ENCODE assay signal across 9 cellular contexts in the genomic region with DNA sequence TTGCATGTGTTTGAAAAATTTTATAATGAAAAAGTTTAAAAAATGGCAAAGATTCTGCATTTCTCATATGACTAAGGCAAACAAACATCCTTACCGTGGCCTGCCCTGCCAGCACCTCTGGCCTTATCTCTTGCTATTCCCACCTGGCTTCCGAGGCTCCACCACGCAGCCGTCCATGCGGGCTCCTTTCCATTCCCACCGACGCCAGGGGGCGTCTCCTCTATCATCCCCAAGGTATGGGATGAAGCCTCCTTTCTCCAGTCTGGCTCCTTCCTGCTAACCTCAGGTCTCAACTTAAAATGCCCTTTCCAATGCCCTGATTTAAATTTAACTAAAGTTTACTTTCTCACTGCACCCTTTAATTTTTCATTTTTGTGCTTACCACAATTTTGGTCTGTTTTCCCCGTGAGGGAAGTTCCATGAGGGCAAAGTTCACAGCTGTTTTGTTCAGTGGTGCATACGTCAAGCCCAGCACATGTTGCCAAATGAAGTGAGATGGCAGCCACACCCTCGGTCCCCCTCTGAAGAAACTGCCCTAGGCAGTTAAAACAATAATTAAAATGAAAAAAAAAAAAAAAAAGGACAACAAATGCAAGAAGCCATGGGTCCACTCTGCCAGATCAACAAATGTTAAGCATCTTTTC. TPM values are rescaled to one million over a fixed set of nuclear protein-coding genes. Genes with fewer than 3 reads are reported as not detected.
DNase-seq lines count a peak whose midpoint lies in the region; ATAC-seq, FAIRE-seq and TF ChIP-seq lines count a peak whose summit lies in the region.
"Had no signal": no experiment of that assay in that cellular context is flagged by ENCODE, and none has a peak within 500 bp of the region (broad histone marks: within the 10 kb centered on the region; RNA-seq: fewer than 3 reads in every experiment).

No MANE protein-coding gene starts in this region.

- no peaks in the 10 kb centered on the region; a peak in 1 of 4 replicates for H3K27me3 ChIP-seq in GM12878 (replicated peaks in 1 of 2; ENCODE audit: control insufficient read depth in 2 of 2, insufficient read depth in 2 of 2, low read length in 1 of 2)
- H3K27me3 ChIP-seq: ovary had no signal

- intact Hi-C loops in GM12878 (cut with micrococcal nuclease; ENCODE audit: unreplicated experiment), result no loop called here

- TF ChIP-seq EP300 in GM12878 (IDR thresholded peaks at IDR 0.05; ENCODE audit: borderline replicate concordance in 1 of 2, control insufficient read depth in 1 of 2, low read depth in 2 of 2, low read length in 2 of 2), result no peak

- no peak overlapping the region for H2AFZ ChIP-seq in GM12878 (ENCODE audit: control insufficient read depth, low read depth, low read length)

- SMC1A ChIA-PET in GM12878 (lab: Charles Lee; ENCODE audit: uncharacterized antibody, unreplicated experiment), result no interaction called here

- no peak overlapping the region for H3K4me2 ChIP-seq in GM12878 (ENCODE audit: control insufficient read depth, insufficient read depth)

- RAD21 ChIA-PET in GM12878 (lab: Charles Lee; ENCODE audit: unreplicated experiment), result no interaction called here

- WGBS in GM12878 (ENCODE audit: insufficient coverage, insufficient replicate concordance, low lambda C conversion rate, missing lambda C conversion rate), result 11% methylated on average over 11 of the region's 11 CpGs

- peak; percentile 35 for DNase-seq in activated gamma-delta T cell treated with Interleukin-2 at 50 U/mL for 16 hours
- no peak for DNase-seq in activated gamma-delta T cell (lab: John Stamatoyannopoulos, UW)
- peak; percentile 50 for DNase-seq in NCI-H524 treated with DMSO at 0.1 percent for 48 hours (lab: John Stamatoyannopoulos, UW)
- DNase-seq in GM12878 (ENCODE audit: low read depth, low spot score), result no peak
- DNase-seq in medulla oblongata (ENCODE audit: extremely low spot score), result peak; percentile 41
- no peak for DNase-seq in effector CD4-positive, alpha-beta T cell
- no peak for DNase-seq in effector CD8-positive, alpha-beta T cell (lab: John Stamatoyannopoulos, UW)

- ATAC-seq in GM12878 (no peak), HG02798 (IDR thresholded peaks at IDR 0.05; ENCODE audit: poor library complexity, unreplicated experiment) (no peak)

- H3K9me3 ChIP-seq in GM12878 (replicated peaks; ENCODE audit: control insufficient read depth, insufficient read depth, low read length), result no peaks in the 10 kb centered on the region; the same call in 2 of the 3 replicates

- H3K4me1 ChIP-seq in GM12878 (ENCODE audit: control insufficient read depth, insufficient read depth, low read length), result no peaks in the 10 kb centered on the region

- no peak for TF ChIP-seq RAD21 in GM12878 (IDR thresholded peaks at IDR 0.05; ENCODE audit: insufficient read depth, low read depth, low read length)

- peak in 1 of 3 experiments; percentile 23; a peak in 1 of 6 replicates for TF ChIP-seq CTCF in GM12878 (IDR thresholded peaks at IDR 0.05 in 2 of 3, conservative IDR thresholded peaks at IDR 0.05 in 1 of 3; ENCODE audit: control insufficient read depth in 2 of 3, extremely low read depth in 1 of 3, insufficient read depth in 1 of 3, low read depth in 3 of 3, low read length in 3 of 3)

- no peaks in the 10 kb centered on the region for H3K79me2 ChIP-seq in GM12878 (ENCODE audit: control insufficient read depth, insufficient read depth, low read length)

- CTCF ChIA-PET in GM12878 (lab: Yijun Ruan, JAX), result no interaction called here

- POLR2A ChIA-PET in GM12878 (lab: Charles Lee), result no interaction called here

- in situ Hi-C loops in GM12878 (cut with MboI), result no loop called here

- no peak overlapping the region for H3K4me3 ChIP-seq in GM12878
- H3K4me3 ChIP-seq: ovary had no signal

- H3K36me3 ChIP-seq in GM12878 (ENCODE audit: control insufficient read depth in 2 of 2, insufficient read depth in 2 of 2, low read length in 1 of 2), result no peaks in the 10 kb centered on the region
- H3K36me3 ChIP-seq: ovary had no signal

- no peak for TF ChIP-seq POLR2A in GM12878 (IDR thresholded peaks at IDR 0.05; ENCODE audit: low read depth, low read length)

- BruUV-seq in GM12878 (replicated peaks; lab: Mats Ljungman, UMichigan), result no TSS peak

- H4K20me1 ChIP-seq in GM12878 (ENCODE audit: control insufficient read depth, insufficient read depth), result no peaks in the 10 kb centered on the region

- FAIRE-seq in GM12878 (lab: Jason Lieb, UNC), result no peak

- H3K27ac ChIP-seq in GM12878 (ENCODE audit: control insufficient read depth, insufficient read depth), result no peak overlapping the region
- H3K27ac ChIP-seq: ovary had no signal

- H3K9ac ChIP-seq in GM12878 (ENCODE audit: control insufficient read depth, insufficient read depth, low read length), result no peak overlapping the region

TF ChIP-seq in GM12878, 131 proteins besides CTCF, POLR2A, EP300 and RAD21:
- TF ChIP-seq SMC3 (IDR thresholded peaks at IDR 0.05; ENCODE audit: borderline replicate concordance, low read length), result peak; percentile 24; the same call in 1 of the 2 replicates
- TF ChIP-seq CEBPB (IDR thresholded peaks at IDR 0.05; ENCODE audit: borderline replicate concordance in 1 of 2, low read depth in 2 of 2, low read length in 2 of 2), result no peak
- TF ChIP-seq NR2C1 (IDR thresholded peaks at IDR 0.05), result 0 out of 2 replicates have a peak, but pooled peaks have one; percentile 25
TF ChIP-seq in GM12878: peak in this region for 2.

RNA-seq across cellular contexts. Expression of a gene that starts 13.3 kb away (rescaled TPM):
- total RNA-seq in GM12878 (2013; cell fraction: nucleolus; rRNA removed), result 0.04 TPM in 1 of 2 replicates, not detected in the other
- total RNA-seq in GM12878 (2014; rRNA removed) (not detected in 2 replicates), GM12878 (2014; rRNA removed; fragmentation: Illumina TruSeq; extraction: Trizol) (not detected in 2 replicates), GM12878 (2021) (0.08 TPM in 1 of 2 replicates, not detected in the other)
- not detected for polyA plus RNA-seq in GM12878 (2011; ENCODE audit: low read depth)
- polyA plus RNA-seq in GM12878 (2011; rRNA removed) (0.03 TPM in 1 of 2 replicates, not detected in the other), GM12878 (2014; fragmentation: Illumina TruSeq; extraction: Trizol) (not detected in 2 replicates), GM12878 (2014; fragmentation: Nextera tagmentation; extraction: Ambion mirVana) (not detected), GM12878 (2014; rRNA removed) (not detected in 2 replicates), GM12878 (2016; fragmentation: Nextera tagmentation; extraction: Ambion mirVana) (under 1 TPM in 1 of 2 experiments, not detected in 1; 0.03 TPM)
- 0.01 and 0.02 TPM in 2 replicates for polyA plus RNA-seq in GM12878 (2011; cell fraction: cytosol; rRNA removed)
- 0.03 and 0.06 TPM in 2 replicates for polyA plus RNA-seq in GM12878 (2011; cell fraction: nucleus; rRNA removed)
- 0.04 TPM in 2 replicates for polyA plus RNA-seq in GM12878 (2012)
- polyA minus RNA-seq in GM12878 (2011; rRNA and poly(A)+ RNA removed), result under 0.01 TPM in 2 replicates
- not detected in 2 replicates for polyA minus RNA-seq in GM12878 (2011; cell fraction: cytosol; rRNA and poly(A)+ RNA removed)
- polyA minus RNA-seq in GM12878 (2011; cell fraction: nucleus; rRNA and poly(A)+ RNA removed), result under 0.01 TPM in 1 of 2 replicates, not detected in the other

Comparison
In these comparisons a context has a peak if more than half of its experiments do, and no peak if none do; other contexts are left out.
1. DNase-seq: peak in activated gamma-delta T cell treated with Interleukin-2 at 50 U/mL for 16 hours (single experiment), NCI-H524 treated with DMSO at 0.1 percent for 48 hours (single experiment) and medulla oblongata (single experiment); none in activated gamma-delta T cell (single experiment), GM12878 (single experiment), effector CD4-positive, alpha-beta T cell (single experiment) and effector CD8-positive, alpha-beta T cell (single experiment).